In genomic region chr6:158145940-158146339, GRCh38 we compare ENCODE assay signal across 2 cellular contexts.
TF ChIP-seq lines count a peak whose summit lies in the region.

No MANE protein-coding gene starts in this region.

TF ChIP-seq in IMR-90, 13 proteins besides CTCF, POLR2A, EP300 and RAD21:
- TF ChIP-seq ELK1 (IDR thresholded peaks at IDR 0.05; ENCODE audit: borderline replicate concordance, low read depth, low read length) (no peak), SMC3 (IDR thresholded peaks at IDR 0.05; ENCODE audit: low read depth, low read length) (no peak), NFE2L2 (IDR thresholded peaks at IDR 0.05; ENCODE audit: low read depth, low read length) (no peak), MAFK (IDR thresholded peaks at IDR 0.05; ENCODE audit: low read depth, low read length) (no peak), RFX5 (IDR thresholded peaks at IDR 0.05; ENCODE audit: low read depth, low read length) (no peak), MXI1 (IDR thresholded peaks at IDR 0.05; ENCODE audit: borderline replicate concordance, low read depth, low read length) (no peak), FOS (IDR thresholded peaks at IDR 0.05; ENCODE audit: low read depth, low read length) (no peak), RCOR1 (IDR thresholded peaks at IDR 0.05; ENCODE audit: insufficient replicate concordance, low read length) (no peak), BHLHE40 (IDR thresholded peaks at IDR 0.05; ENCODE audit: low read depth, low read length) (no peak), CEBPB (IDR thresholded peaks at IDR 0.05; ENCODE audit: low read depth, low read length) (no peak), CHD1 (IDR thresholded peaks at IDR 0.05; ENCODE audit: low read depth, low read length) (no peak)
- TF ChIP-seq, protein P1, sequence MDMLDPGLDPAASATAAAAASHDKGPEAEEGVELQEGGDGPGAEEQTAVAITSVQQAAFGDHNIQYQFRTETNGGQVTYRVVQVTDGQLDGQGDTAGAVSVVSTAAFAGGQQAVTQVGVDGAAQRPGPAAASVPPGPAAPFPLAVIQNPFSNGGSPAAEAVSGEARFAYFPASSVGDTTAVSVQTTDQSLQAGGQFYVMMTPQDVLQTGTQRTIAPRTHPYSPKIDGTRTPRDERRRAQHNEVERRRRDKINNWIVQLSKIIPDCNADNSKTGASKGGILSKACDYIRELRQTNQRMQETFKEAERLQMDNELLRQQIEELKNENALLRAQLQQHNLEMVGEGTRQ (IDR thresholded peaks at IDR 0.05; ENCODE audit: low read depth, low read length): no peak

TF ChIP-seq in SK-N-SH treated with all-trans-retinoic acid at 6 μM for 48 hours, 23 proteins besides CTCF, POLR2A, EP300 and RAD21:
- no peak for TF ChIP-seq CREB5 (CRISPR knock-in tag; IDR thresholded peaks at IDR 0.05; ENCODE audit: low read depth)
- no peak for TF ChIP-seq RARB (CRISPR knock-in tag; IDR thresholded peaks at IDR 0.05)
- no peak for TF ChIP-seq SNAI2 (CRISPR knock-in tag; IDR thresholded peaks at IDR 0.05)
- no peak for TF ChIP-seq OSR1 (CRISPR knock-in tag; IDR thresholded peaks at IDR 0.05)
- no peak for TF ChIP-seq ZC3H10 (CRISPR knock-in tag; IDR thresholded peaks at IDR 0.05)
